In the genomic region with DNA sequence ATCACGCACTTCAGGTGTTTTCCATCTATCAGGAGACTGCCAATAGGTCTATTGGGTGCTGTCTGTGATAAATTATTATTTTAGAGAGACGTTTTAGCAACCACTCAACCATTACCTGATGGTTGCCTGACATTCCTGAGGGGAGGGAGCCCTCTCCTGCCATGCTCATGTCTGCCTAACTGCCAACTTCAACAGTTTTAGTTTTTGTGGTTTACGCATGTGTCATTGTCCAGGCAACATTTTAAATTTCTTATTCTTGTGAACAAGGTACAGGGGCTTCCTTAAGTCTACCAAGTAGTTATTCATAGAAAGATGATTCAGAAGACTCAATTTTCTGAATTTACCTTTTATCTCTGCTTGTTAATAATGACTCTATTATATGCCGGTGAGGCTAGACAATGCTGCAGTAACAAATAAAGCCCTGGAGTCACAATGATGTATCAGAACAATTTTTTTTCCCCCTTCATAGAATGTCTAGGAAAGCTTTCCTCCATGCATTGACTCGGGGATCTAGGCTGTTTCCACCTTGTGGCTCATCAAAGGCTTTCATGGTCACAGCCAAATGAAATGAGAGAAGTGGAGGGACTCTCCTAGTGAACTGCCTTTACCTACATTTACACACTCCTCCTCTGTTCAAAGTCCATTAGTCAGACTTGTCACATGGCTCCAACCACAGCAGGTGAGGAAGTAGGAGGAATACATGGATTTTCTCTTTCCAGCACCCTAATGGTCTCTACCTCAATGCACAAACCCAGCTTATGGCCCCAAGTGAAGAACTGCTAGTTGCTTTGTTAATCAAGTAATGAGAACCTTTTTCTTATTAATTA, we compare ENCODE assay signal across 11 cellular contexts.
"Had no signal": no experiment of that assay in that cellular context is flagged by ENCODE, and none has a peak within 500 bp of the region (broad histone marks: within the 10 kb centered on the region; RNA-seq: fewer than 3 reads in every experiment).

No MANE protein-coding gene starts in this region.

- H3K9me3 ChIP-seq: body of pancreas had no signal

- H3K4me1 ChIP-seq: body of pancreas had no signal

- H3K27me3 ChIP-seq: body of pancreas had no signal

- DNase-seq: activated CD4-positive, alpha-beta T cell treated with anti-CD3 and anti-CD28 coated beads, Interleukin-2, amount 50 U/mL, for 1 hour; activated CD4-positive, CD25-positive, alpha-beta regulatory T cell; activated effector memory CD4-positive, alpha-beta T cell treated with Interleukin-2 at 50 U/mL for 16 hours; amniotic stem cell; body of pancreas; effector memory CD8-positive, alpha-beta T cell; hippocampal formation; kidney glomerular epithelial cell; stimulated activated CD4-positive, alpha-beta T cell treated with anti-CD3 and anti-CD28 coated beads, Interleukin-15, amount 100 ng/mL, for 24 hours; stimulated activated CD4-positive, alpha-beta T cell treated with anti-CD3 and anti-CD28 coated beads, Interleukin-4, amount 100 ng/mL, for 24 hours had no signal

- ATAC-seq: activated naive CD4-positive, alpha-beta T cell treated with anti-CD3 and anti-CD28 coated beads, Interleukin-2, amount 50 U/mL, for 72 hours; body of pancreas; effector memory CD8-positive, alpha-beta T cell had no signal

- H3K4me3 ChIP-seq: body of pancreas had no signal

- H3K27ac ChIP-seq: body of pancreas had no signal
